Comparison of ENCODE assay signal across 12 cellular contexts in the genomic region with DNA sequence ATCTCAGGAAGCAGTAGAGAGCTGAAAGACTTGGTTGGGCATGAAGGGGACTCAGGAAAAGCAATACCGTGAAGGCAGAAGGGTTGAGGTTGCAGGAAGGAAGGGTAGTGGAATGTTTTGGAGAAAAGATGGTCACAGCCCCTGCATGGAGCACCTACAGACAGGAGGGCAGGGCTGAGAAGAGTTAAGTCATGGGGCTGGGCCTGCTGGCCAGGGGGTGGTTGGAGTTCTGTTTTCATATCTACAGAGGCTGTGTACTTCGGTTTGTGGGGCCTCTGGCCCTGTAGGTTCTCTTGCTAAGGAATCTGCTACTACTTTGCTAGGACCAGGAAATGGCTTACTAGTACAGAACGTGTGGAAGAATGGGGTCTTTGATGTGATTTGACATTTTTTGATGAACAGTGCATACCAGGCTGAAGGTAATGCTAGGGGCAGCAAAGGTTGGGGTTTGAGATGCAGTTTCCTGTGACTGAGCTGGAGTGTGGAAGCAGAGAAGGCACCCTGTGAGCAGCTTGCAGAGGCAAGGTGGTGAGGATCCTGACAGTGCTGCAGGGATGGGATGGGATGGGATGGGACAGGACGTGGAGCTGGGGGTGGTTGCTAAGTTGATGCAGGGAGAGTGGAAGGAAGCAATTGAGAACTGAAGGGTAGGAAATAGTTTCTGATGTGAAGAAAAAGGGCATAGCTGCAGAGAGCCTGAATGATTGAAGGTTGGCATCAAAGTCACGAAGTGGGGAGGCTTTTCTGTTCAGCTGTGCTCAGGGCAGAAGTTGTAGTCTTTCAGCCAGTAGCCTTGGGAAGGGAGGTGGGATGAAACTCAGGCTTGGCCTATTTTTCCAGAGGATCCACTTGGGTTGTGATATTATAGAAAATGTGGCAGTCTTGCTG. TPM values are rescaled to one million over a fixed set of nuclear protein-coding genes. Genes with fewer than 3 reads are reported as not detected.
DNase-seq lines count a peak whose midpoint lies in the region; ATAC-seq, FAIRE-seq and TF ChIP-seq lines count a peak whose summit lies in the region.
"Had no signal": no experiment of that assay in that cellular context is flagged by ENCODE, and none has a peak within 500 bp of the region (broad histone marks: within the 10 kb centered on the region; RNA-seq: fewer than 3 reads in every experiment).

No MANE protein-coding gene starts in this region.

- no peaks in the 10 kb centered on the region for H3K9me3 ChIP-seq in HEK293 (ENCODE audit: control insufficient read depth, insufficient read depth, low read depth, low read length)

- CTCF ChIA-PET in HEK293 (lab: Yijun Ruan, JAX) = interaction anchor here (1.0 to 1.5 kb wide), 3 partner anchors 7 to 170 kb away, joined by 3 read pairs; no protein-coding TSS in a partner anchor

- peaks cover 38% of the 10 kb centered on the region for H3K4me1 Mint-ChIP-seq in T-helper 1 cell treated with Interleukin-12 subunit alpha and Interleukin-12 subunit beta and Interleukin-4 antibody, amounts not matched to agents 30 μg/mL and 1 μg/mL, for 36 hours (ENCODE audit: low read depth)
- H3K4me1 Mint-ChIP-seq in nephron progenitor cell = peaks cover 63% of the 10 kb centered on the region

- peaks cover 51% of the 10 kb centered on the region for H3K36me3 Mint-ChIP-seq in T-helper 1 cell treated with Interleukin-12 subunit alpha and Interleukin-12 subunit beta and Interleukin-4 antibody, amounts not matched to agents 30 μg/mL and 1 μg/mL, for 36 hours (ENCODE audit: low read depth)
- H3K36me3 Mint-ChIP-seq in activated naive CD4-positive, alpha-beta T cell treated with anti-CD3 and anti-CD28 coated beads, Interleukin-2, amount 50 U/mL, for 72 hours = peaks cover 15 to 46% of the 10 kb centered on the region in 2 donors
- H3K36me3 Mint-ChIP-seq in nephron progenitor cell (ENCODE audit: low read depth) = peaks cover 63% of the 10 kb centered on the region

- no peaks in the 10 kb centered on the region for H3K9me3 Mint-ChIP-seq in T-helper 1 cell treated with Interleukin-12 subunit alpha and Interleukin-12 subunit beta and Interleukin-4 antibody, amounts not matched to agents 30 μg/mL and 1 μg/mL, for 36 hours
- H3K9me3 Mint-ChIP-seq in activated naive CD4-positive, alpha-beta T cell treated with anti-CD3 and anti-CD28 coated beads, Interleukin-2, amount 50 U/mL, for 72 hours = no peaks in the 10 kb centered on the region
- no peaks in the 10 kb centered on the region for H3K9me3 Mint-ChIP-seq in nephron progenitor cell

- POLR2A ChIA-PET in HEK293 (lab: Yijun Ruan, JAX) = interaction anchor here (0.6 to 2.3 kb wide), 2 partner anchors 12 to 17 kb away, joined by 3 to 5 read pairs; no protein-coding TSS in a partner anchor

- TF ChIP-seq CTCF in HEK293 (tag by site-specific recombination; IDR thresholded peaks at IDR 0.05) (no peak), nephron progenitor cell (IDR thresholded peaks at IDR 0.05) (no peak)

- no peak overlapping the region for H3K27ac ChIP-seq in HEK293 (ENCODE audit: extremely low read depth, low read depth, low read length)
- H3K27ac ChIP-seq: hepatocyte, skin epidermis had no signal

- H3K4me3 Mint-ChIP-seq in T-helper 1 cell treated with Interleukin-12 subunit alpha and Interleukin-12 subunit beta and Interleukin-4 antibody, amounts not matched to agents 30 μg/mL and 1 μg/mL, for 36 hours = no peak overlapping the region
- no peak overlapping the region for H3K4me3 Mint-ChIP-seq in nephron progenitor cell

- FAIRE-seq in HTR-8/SVneo (lab: Jason Lieb, UNC) = no peak

- no peak for ATAC-seq in activated naive CD4-positive, alpha-beta T cell treated with anti-CD3 and anti-CD28 coated beads, Interleukin-2, amount 50 U/mL, for 72 hours

- H3K27me3 Mint-ChIP-seq in T-helper 1 cell treated with Interleukin-12 subunit alpha and Interleukin-12 subunit beta and Interleukin-4 antibody, amounts not matched to agents 30 μg/mL and 1 μg/mL, for 36 hours (ENCODE audit: low read depth) = no peaks in the 10 kb centered on the region
- H3K27me3 Mint-ChIP-seq in nephron progenitor cell (ENCODE audit: low read depth, poor library complexity) = no peaks in the 10 kb centered on the region

- peak overlapping the region; percentile 8 for H3K27ac Mint-ChIP-seq in T-helper 1 cell treated with Interleukin-12 subunit alpha and Interleukin-12 subunit beta and Interleukin-4 antibody, amounts not matched to agents 30 μg/mL and 1 μg/mL, for 36 hours
- H3K27ac Mint-ChIP-seq in activated naive CD4-positive, alpha-beta T cell treated with anti-CD3 and anti-CD28 coated beads, Interleukin-2, amount 50 U/mL, for 72 hours = peak overlapping the region; percentile 76 to 94
- H3K27ac Mint-ChIP-seq in nephron progenitor cell = peak overlapping the region; percentile 97

- no peaks in the 10 kb centered on the region for H3K4me1 ChIP-seq in HEK293 (ENCODE audit: control insufficient read depth, insufficient read depth, low read length)

- DNase-seq in T-helper 1 cell (no peak), nephron progenitor cell (no peak), NCI-H1694 (lab: John Stamatoyannopoulos, UW) (no peak), hepatic stellate cell (ENCODE audit: low spot score) (no peak), HTR-8/SVneo (ENCODE audit: insufficient read length, low spot score) (no peak)
- DNase-seq in activated naive CD4-positive, alpha-beta T cell treated with anti-CD3 and anti-CD28 coated beads, Interleukin-2, amount 50 U/mL, for 72 hours (ENCODE audit: low spot score in 2 of 2) = no peak
- DNase-seq: activated CD4-positive, alpha-beta T cell treated with anti-CD3 and anti-CD28 coated beads for 4 hours; NCI-H446 had no signal

- no peak overlapping the region for H3K4me3 ChIP-seq in HEK293 (ENCODE audit: low read depth, low read length)
- H3K4me3 ChIP-seq: hepatocyte, skin epidermis had no signal

- peaks cover 27 to 71% of the 10 kb centered on the region in 2 experiments for H3K36me3 ChIP-seq in HEK293 (ENCODE audit: control insufficient read depth in 2 of 2, insufficient read depth in 1 of 2, low read length in 2 of 2)

TF ChIP-seq in HEK293, 187 proteins besides CTCF, POLR2A, EP300 and RAD21:
- no peak for TF ChIP-seq ZNF274 (IDR thresholded peaks at IDR 0.05; ENCODE audit: low read length)
- TF ChIP-seq ZNF274 (tag by site-specific recombination; IDR thresholded peaks at IDR 0.05; ENCODE audit: borderline replicate concordance) = no peak
- peak; percentile 93 for TF ChIP-seq ZNF600 (tag by site-specific recombination; IDR thresholded peaks at IDR 0.05)
- 0 out of 2 replicates have a peak, but pooled peaks have one; percentile 14 for TF ChIP-seq ZNF501 (tag by site-specific recombination; IDR thresholded peaks at IDR 0.05)
- no peak for TF ChIP-seq ZNF169 (tag by site-specific recombination; IDR thresholded peaks at IDR 0.05)
- peak; percentile 63 for TF ChIP-seq GLIS1 (tag by site-specific recombination; IDR thresholded peaks at IDR 0.05)
- no peak for TF ChIP-seq OSR2 (tag by site-specific recombination; IDR thresholded peaks at IDR 0.05)

RNA-seq across cellular contexts. Expression of gene RPS24, which starts 7.8 kb away (rescaled TPM):
- total RNA-seq in activated naive CD4-positive, alpha-beta T cell treated with anti-CD3 and anti-CD28 coated beads, Interleukin-2, amount 50 U/mL, for 72 hours = 1,000 to 10,000 TPM; 1,685 to 1,956 TPM

RNA-seq across cellular contexts. Expression of gene POLR3A, which starts 12.1 kb away (rescaled TPM):
- total RNA-seq in activated naive CD4-positive, alpha-beta T cell treated with anti-CD3 and anti-CD28 coated beads, Interleukin-2, amount 50 U/mL, for 72 hours = 10 to 100 TPM; 20.5 to 23.6 TPM

Comparison
In these comparisons a context has a peak if more than half of its experiments do, and no peak if none do; other contexts are left out.
1. H3K27ac Mint-ChIP-seq: peak in every context shown above with its lines; median percentile 97 in nephron progenitor cell; 85 in activated naive CD4-positive, alpha-beta T cell treated with anti-CD3 and anti-CD28 coated beads, Interleukin-2, amount 50 U/mL, for 72 hours; 8 in T-helper 1 cell treated with Interleukin-12 subunit alpha and Interleukin-12 subunit beta and Interleukin-4 antibody, amounts not matched to agents 30 μg/mL and 1 μg/mL, for 36 hours.